ENCODE assay signal across 10 cellular contexts in the genomic region with DNA sequence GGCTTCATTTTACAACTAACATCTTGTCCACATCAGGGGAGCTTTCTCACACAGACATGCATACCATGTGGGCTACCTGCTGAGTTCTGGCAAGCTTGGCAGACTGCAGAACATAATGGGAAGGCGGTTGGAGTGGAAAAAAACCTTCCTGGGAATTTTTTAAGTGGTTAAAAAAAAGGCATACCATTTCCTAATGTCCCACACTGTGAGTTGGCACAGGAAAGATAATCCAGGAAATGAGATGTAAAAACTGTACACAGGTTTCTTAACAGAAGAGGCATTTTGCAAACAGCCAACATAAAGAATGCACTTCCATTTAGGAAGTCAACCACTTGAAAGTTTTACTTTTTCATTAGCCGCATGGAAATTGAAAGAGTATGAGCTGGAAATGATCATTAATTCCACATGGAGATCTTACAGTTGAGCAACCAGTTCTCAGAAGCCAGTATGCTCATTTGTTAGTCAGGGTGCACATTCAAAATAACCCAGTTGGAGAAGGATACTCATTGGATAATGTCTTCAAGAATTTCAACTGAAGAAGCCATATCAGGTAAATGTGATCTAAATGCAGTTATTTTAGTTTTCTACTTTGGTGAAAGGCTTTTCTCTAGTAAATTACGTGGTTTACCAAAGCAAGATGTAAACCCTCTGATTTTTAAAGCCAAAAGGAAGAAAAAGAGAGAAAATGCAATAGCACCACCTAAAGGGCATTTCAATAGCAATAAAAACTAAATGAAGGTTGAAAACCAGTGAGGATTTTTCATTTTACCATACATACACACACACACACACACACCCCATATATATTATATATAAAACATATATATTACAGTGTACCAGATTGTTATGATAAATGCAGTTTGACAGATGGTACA.
DNase-seq lines count a peak whose midpoint lies in the region; ATAC-seq, FAIRE-seq and TF ChIP-seq lines count a peak whose summit lies in the region.
"Had no signal": no experiment of that assay in that cellular context is flagged by ENCODE, and none has a peak within 500 bp of the region (broad histone marks: within the 10 kb centered on the region; RNA-seq: fewer than 3 reads in every experiment).

No MANE protein-coding gene starts in this region.

- no peak overlapping the region for H2AFZ ChIP-seq in GM23248
- no peak overlapping the region for H2AFZ ChIP-seq in OCI-LY3 (ENCODE audit: low read depth, low read length)

- 17 to 24% methylated on average over 3 of the region's 3 CpGs for WGBS in GM23248 (ENCODE audit: low coverage in 1 of 2, low lambda C conversion rate in 2 of 2, missing lambda C conversion rate in 2 of 2), 2 experiments

- in situ Hi-C loops in GM23248 (cut with MboI) = no loop called here

- no peaks in the 10 kb centered on the region for H3K9me2 ChIP-seq in GM23248 (ENCODE audit: insufficient read depth)

- H3K36me3 ChIP-seq in GM23248 (ENCODE audit: low read depth) (no peaks in the 10 kb centered on the region), OCI-LY3 (replicated peaks; ENCODE audit: low read depth, low read length) (no peaks in the 10 kb centered on the region)

- no peaks in the 10 kb centered on the region for H3K27me3 Mint-ChIP-seq in activated CD8-positive, alpha-beta memory T cell treated with anti-CD3 and anti-CD28 coated beads, Interleukin-2, amount 10 ng/mL, durations not matched to agents 7 days and 5 days

- peaks cover 4% of the 10 kb centered on the region for H3K4me1 Mint-ChIP-seq in stimulated activated effector memory CD8-positive, alpha-beta T cell treated with anti-CD3 and anti-CD28 coated beads, Interleukin-12 subunit alpha, Interleukin-12 subunit beta, amount 100 ng/mL, for 72 hours
- H3K4me1 Mint-ChIP-seq in activated CD8-positive, alpha-beta memory T cell treated with anti-CD3 and anti-CD28 coated beads, Interleukin-2, amount 10 ng/mL, durations not matched to agents 7 days and 5 days = peaks cover 6% of the 10 kb centered on the region

- H3K27ac Mint-ChIP-seq in stimulated activated effector memory CD8-positive, alpha-beta T cell treated with anti-CD3 and anti-CD28 coated beads, Interleukin-12 subunit alpha, Interleukin-12 subunit beta, amount 100 ng/mL, for 72 hours = no peak overlapping the region
- no peak overlapping the region for H3K27ac Mint-ChIP-seq in activated CD8-positive, alpha-beta memory T cell treated with anti-CD3 and anti-CD28 coated beads, Interleukin-2, amount 10 ng/mL, durations not matched to agents 7 days and 5 days

- H3K4me3 ChIP-seq in GM23248 = peak overlapping the region; percentile 9; the same call in 1 of the 2 replicates
- H3K4me3 ChIP-seq in OCI-LY3 (ENCODE audit: low read length) = no peak overlapping the region
- H3K4me3 ChIP-seq in coronary artery = no peak overlapping the region

- CTCF ChIA-PET in activated CD8-positive, alpha-beta memory T cell treated with anti-CD3 and anti-CD28 coated beads, Interleukin-2, amount 10 ng/mL, durations not matched to agents 7 days and 5 days (lab: Charles Lee) = interaction anchor here (1.6 to 2.3 kb wide), 3 partner anchors 15 to 738 kb away, joined by 5 to 11 read pairs (median 6); no protein-coding TSS in a partner anchor

- no peaks in the 10 kb centered on the region for H3K9me3 ChIP-seq in GM23248 (ENCODE audit: low read depth)
- no peaks in the 10 kb centered on the region for H3K9me3 ChIP-seq in OCI-LY3 (ENCODE audit: insufficient read depth, low read length)

- DNase-seq in GM23248 = peak; percentile 83
- DNase-seq in frontal cortex (ENCODE audit: low spot score in 2 of 2) = no peak
- no peak for DNase-seq in stimulated activated effector memory CD8-positive, alpha-beta T cell treated with anti-CD3 and anti-CD28 coated beads, Interleukin-12 subunit alpha, Interleukin-12 subunit beta, amount 100 ng/mL, for 72 hours (ENCODE audit: low spot score in 2 of 2)
- no peak for DNase-seq in coronary artery (ENCODE audit: low spot score)
- no peak for DNase-seq in activated CD8-positive, alpha-beta memory T cell treated with anti-CD3 and anti-CD28 coated beads, Interleukin-2, amount 10 ng/mL, durations not matched to agents 7 days and 5 days
- DNase-seq in GM19238 (ENCODE audit: insufficient read length, low spot score) = no peak
- DNase-seq: erythroblast, NCI-H1048 had no signal

- H3K27ac ChIP-seq in C4-2B (no peak overlapping the region; the same call in 1 of the 2 replicates), GM23248 (peak overlapping the region; percentile 44), OCI-LY3 (ENCODE audit: low read length) (no peak overlapping the region), coronary artery (no peak overlapping the region)

- FAIRE-seq in frontal cortex (lab: Jason Lieb, UNC) = peak; percentile 28

- peak overlapping the region; percentile 25 for H3K4me2 ChIP-seq in GM23248 (ENCODE audit: unreplicated experiment)
- H3K4me2 ChIP-seq in OCI-LY3 (ENCODE audit: low read length) = no peak overlapping the region

- no peaks in the 10 kb centered on the region for H4K20me1 ChIP-seq in GM23248 (ENCODE audit: insufficient read depth)
- H4K20me1 ChIP-seq in OCI-LY3 (ENCODE audit: insufficient read depth, low read length) = no peaks in the 10 kb centered on the region

- H3K36me3 Mint-ChIP-seq in stimulated activated effector memory CD8-positive, alpha-beta T cell treated with anti-CD3 and anti-CD28 coated beads, Interleukin-12 subunit alpha, Interleukin-12 subunit beta, amount 100 ng/mL, for 72 hours = no peaks in the 10 kb centered on the region
- no peaks in the 10 kb centered on the region for H3K36me3 Mint-ChIP-seq in activated CD8-positive, alpha-beta memory T cell treated with anti-CD3 and anti-CD28 coated beads, Interleukin-2, amount 10 ng/mL, durations not matched to agents 7 days and 5 days

- TF ChIP-seq CTCF in C4-2B (conservative IDR thresholded peaks at IDR 0.05) (peak; percentile 45), OCI-LY3 (IDR thresholded peaks at IDR 0.05; ENCODE audit: low read depth, low read length) (peak; percentile 31), coronary artery (IDR thresholded peaks at IDR 0.05) (no peak)

- ATAC-seq in stimulated activated effector memory CD8-positive, alpha-beta T cell treated with anti-CD3 and anti-CD28 coated beads, Interleukin-12 subunit alpha, Interleukin-12 subunit beta, amount 100 ng/mL, for 72 hours = no peak
- no peak for ATAC-seq in activated CD8-positive, alpha-beta memory T cell treated with anti-CD3 and anti-CD28 coated beads, Interleukin-2, amount 10 ng/mL, durations not matched to agents 7 days and 5 days

- H3K9me3 Mint-ChIP-seq in stimulated activated effector memory CD8-positive, alpha-beta T cell treated with anti-CD3 and anti-CD28 coated beads, Interleukin-12 subunit alpha, Interleukin-12 subunit beta, amount 100 ng/mL, for 72 hours = no peaks in the 10 kb centered on the region
- no peaks in the 10 kb centered on the region for H3K9me3 Mint-ChIP-seq in activated CD8-positive, alpha-beta memory T cell treated with anti-CD3 and anti-CD28 coated beads, Interleukin-2, amount 10 ng/mL, durations not matched to agents 7 days and 5 days (ENCODE audit: low read depth)

- H3K27me3 ChIP-seq in GM23248 (replicated peaks; ENCODE audit: insufficient read depth) = no peaks in the 10 kb centered on the region
- no peaks in the 10 kb centered on the region for H3K27me3 ChIP-seq in OCI-LY3 (ENCODE audit: low read depth, low read length)

- H3K79me2 ChIP-seq in GM23248 (ENCODE audit: insufficient read depth) (peaks cover 15% of the 10 kb centered on the region; the same call in 1 of the 2 replicates), OCI-LY3 (ENCODE audit: low read length) (no peaks in the 10 kb centered on the region)

- no peak overlapping the region for H3K9ac ChIP-seq in GM23248
- no peak overlapping the region for H3K9ac ChIP-seq in OCI-LY3 (ENCODE audit: low read length)

- H3K4me1 ChIP-seq in GM23248 (ENCODE audit: insufficient read depth) (peaks cover 28% of the 10 kb centered on the region), OCI-LY3 (ENCODE audit: low read length) (no peaks in the 10 kb centered on the region)

- H3K4me3 Mint-ChIP-seq in stimulated activated effector memory CD8-positive, alpha-beta T cell treated with anti-CD3 and anti-CD28 coated beads, Interleukin-12 subunit alpha, Interleukin-12 subunit beta, amount 100 ng/mL, for 72 hours = no peak overlapping the region
- H3K4me3 Mint-ChIP-seq in activated CD8-positive, alpha-beta memory T cell treated with anti-CD3 and anti-CD28 coated beads, Interleukin-2, amount 10 ng/mL, durations not matched to agents 7 days and 5 days = no peak overlapping the region

- peaks cover 21% of the 10 kb centered on the region for H3F3A ChIP-seq in GM23248 (ENCODE audit: insufficient read depth)
